In genomic region chr9:94654165-94654894, GRCh38 we compare ENCODE assay signal across 3 cellular contexts.
TF ChIP-seq lines count a peak whose summit lies in the region.

No MANE protein-coding gene starts in this region.

TF ChIP-seq in HEK293, 187 proteins besides CTCF, POLR2A, EP300 and RAD21:
- no peak for TF ChIP-seq SP7 (tag by site-specific recombination; IDR thresholded peaks at IDR 0.05)
- 0 out of 2 replicates have a peak, but pooled peaks have one; percentile 9 for TF ChIP-seq ZFHX2 (tag by site-specific recombination; conservative IDR thresholded peaks at IDR 0.05)

TF ChIP-seq in K562, 482 proteins besides CTCF, POLR2A, EP300 and RAD21:
- no peak for TF ChIP-seq FOXJ3 (CRISPR knock-in tag; IDR thresholded peaks at IDR 0.05)
TF ChIP-seq in K562: peak in this region for 0.

TF ChIP-seq in SK-N-SH, 30 proteins besides CTCF, POLR2A, EP300 and RAD21:
- TF ChIP-seq TCF12 (IDR thresholded peaks at IDR 0.05): no peak
- no peak for TF ChIP-seq RCOR1 (IDR thresholded peaks at IDR 0.05; ENCODE audit: low read length)
- no peak for TF ChIP-seq RXRA (IDR thresholded peaks at IDR 0.05; ENCODE audit: borderline replicate concordance, low read depth)
- TF ChIP-seq PBX3 (IDR thresholded peaks at IDR 0.05): no peak
- no peak for TF ChIP-seq FOXM1 (IDR thresholded peaks at IDR 0.05; ENCODE audit: low read depth)
- no peak for TF ChIP-seq GATA2 (CRISPR knock-in tag; IDR thresholded peaks at IDR 0.05)
